1 cellular context compared by ENCODE assay signal in genomic region chr7:6238309-6238925, GRCh38.
TF ChIP-seq lines count a peak whose summit lies in the region.

No MANE protein-coding gene starts in this region.

TF ChIP-seq in HepG2, 621 proteins besides CTCF, POLR2A, EP300 and RAD21 (continued from another document and continues in another):
- no peak for TF ChIP-seq CSRNP2 (CRISPR knock-in tag; conservative IDR thresholded peaks at IDR 0.05; ENCODE audit: low read depth)
- TF ChIP-seq FOXC1 (CRISPR knock-in tag; IDR thresholded peaks at IDR 0.05; ENCODE audit: borderline replicate concordance): no peak
- no peak for TF ChIP-seq DR1 (CRISPR knock-in tag; IDR thresholded peaks at IDR 0.05)
- TF ChIP-seq ZNF687 (CRISPR knock-in tag; IDR thresholded peaks at IDR 0.05): no peak
- no peak for TF ChIP-seq ETV6 (CRISPR knock-in tag; conservative IDR thresholded peaks at IDR 0.05)
- no peak for TF ChIP-seq ZNF33B (CRISPR knock-in tag; IDR thresholded peaks at IDR 0.05)
- TF ChIP-seq ZSCAN20 (CRISPR knock-in tag; IDR thresholded peaks at IDR 0.05; ENCODE audit: borderline replicate concordance): no peak
- TF ChIP-seq TEF (CRISPR knock-in tag; IDR thresholded peaks at IDR 0.05): no peak
- TF ChIP-seq FIP1L1 (IDR thresholded peaks at IDR 0.05; ENCODE audit: borderline replicate concordance, insufficient read depth, low read depth, low read length): no peak
- TF ChIP-seq ELF1 (CRISPR knock-in tag; IDR thresholded peaks at IDR 0.05): no peak
- TF ChIP-seq NFYB (CRISPR knock-in tag; IDR thresholded peaks at IDR 0.05): no peak
- no peak for TF ChIP-seq MXD3 (CRISPR knock-in tag; IDR thresholded peaks at IDR 0.05)
- no peak for TF ChIP-seq PRDM10 (CRISPR knock-in tag; IDR thresholded peaks at IDR 0.05; ENCODE audit: low read depth)
- TF ChIP-seq ZBTB38 (CRISPR knock-in tag; IDR thresholded peaks at IDR 0.05): no peak
- TF ChIP-seq ZNF101 (CRISPR knock-in tag; IDR thresholded peaks at IDR 0.05; ENCODE audit: borderline replicate concordance, low read depth): no peak
- TF ChIP-seq SIX4 (CRISPR knock-in tag; IDR thresholded peaks at IDR 0.05): peak; percentile 56
- no peak for TF ChIP-seq SSRP1 (CRISPR knock-in tag; IDR thresholded peaks at IDR 0.05)
- TF ChIP-seq HCFC1 (IDR thresholded peaks at IDR 0.05; ENCODE audit: low read depth, low read length): no peak
- no peak for TF ChIP-seq IRX3 (CRISPR knock-in tag; IDR thresholded peaks at IDR 0.05; ENCODE audit: borderline replicate concordance, low read depth)
- TF ChIP-seq FLYWCH1 (CRISPR knock-in tag; IDR thresholded peaks at IDR 0.05): no peak
- no peak for TF ChIP-seq ZNF768 (CRISPR knock-in tag; IDR thresholded peaks at IDR 0.05)
- no peak for TF ChIP-seq ATAD3A (CRISPR knock-in tag; IDR thresholded peaks at IDR 0.05)
- no peak for TF ChIP-seq ATRX (CRISPR knock-in tag; IDR thresholded peaks at IDR 0.05; ENCODE audit: borderline replicate concordance)
- TF ChIP-seq CHD4 (IDR thresholded peaks at IDR 0.05; ENCODE audit: borderline replicate concordance, low read length): no peak
- no peak for TF ChIP-seq PHF5A (CRISPR knock-in tag; IDR thresholded peaks at IDR 0.05; ENCODE audit: low read depth, unreplicated experiment)
- TF ChIP-seq ZBTB4 (CRISPR knock-in tag; IDR thresholded peaks at IDR 0.05; ENCODE audit: borderline replicate concordance): no peak
- no peak for TF ChIP-seq ARNTL (CRISPR knock-in tag; IDR thresholded peaks at IDR 0.05)
- TF ChIP-seq SIN3B (IDR thresholded peaks at IDR 0.05; ENCODE audit: low read length): no peak
- no peak for TF ChIP-seq ZNF234 (CRISPR knock-in tag; conservative IDR thresholded peaks at IDR 0.05)
- no peak for TF ChIP-seq PCBP1 (IDR thresholded peaks at IDR 0.05; ENCODE audit: borderline replicate concordance, low read depth, low read length)
- TF ChIP-seq MTERF4 (CRISPR knock-in tag; IDR thresholded peaks at IDR 0.05): no peak
- TF ChIP-seq JARID2 (CRISPR knock-in tag; IDR thresholded peaks at IDR 0.05; ENCODE audit: insufficient replicate concordance): no peak
- TF ChIP-seq BHLHE40 (IDR thresholded peaks at IDR 0.05; ENCODE audit: low read length): peak; percentile 28; the same call in 1 of the 2 replicates
- TF ChIP-seq ZMYM2 (CRISPR knock-in tag; IDR thresholded peaks at IDR 0.05): no peak
- TF ChIP-seq ZBTB39 (CRISPR knock-in tag; IDR thresholded peaks at IDR 0.05): no peak
- TF ChIP-seq MIER3 (CRISPR knock-in tag; IDR thresholded peaks at IDR 0.05; ENCODE audit: borderline replicate concordance): 0 out of 2 replicates have a peak, but pooled peaks have one; percentile 68
- no peak for TF ChIP-seq NFRKB (IDR thresholded peaks at IDR 0.05)
- no peak for TF ChIP-seq ZNF672 (CRISPR knock-in tag; IDR thresholded peaks at IDR 0.05)
- TF ChIP-seq PAXIP1 (CRISPR knock-in tag; conservative IDR thresholded peaks at IDR 0.05): no peak
- TF ChIP-seq MIER2 (CRISPR knock-in tag; IDR thresholded peaks at IDR 0.05): no peak
- no peak for TF ChIP-seq TOPORS (CRISPR knock-in tag; IDR thresholded peaks at IDR 0.05)
- no peak for TF ChIP-seq KLF15 (CRISPR knock-in tag; IDR thresholded peaks at IDR 0.05; ENCODE audit: borderline replicate concordance)
- TF ChIP-seq SPEN (CRISPR knock-in tag; IDR thresholded peaks at IDR 0.05; ENCODE audit: low read depth): no peak
- TF ChIP-seq CENPX (CRISPR knock-in tag; IDR thresholded peaks at IDR 0.05): no peak
- TF ChIP-seq PHB2 (IDR thresholded peaks at IDR 0.05; ENCODE audit: partially characterized antibody): no peak
- TF ChIP-seq NR2C2 (CRISPR knock-in tag; IDR thresholded peaks at IDR 0.05; ENCODE audit: borderline replicate concordance): no peak
